ENCODE assay signal across 1 cellular context in genomic region chr7:98323597-98324322, GRCh38.
TF ChIP-seq lines count a peak whose summit lies in the region.

No MANE protein-coding gene starts in this region.

TF ChIP-seq in H1, 55 proteins besides CTCF, POLR2A, EP300 and RAD21 (continued from another document):
- no peak for TF ChIP-seq CHD7 (IDR thresholded peaks at IDR 0.05; ENCODE audit: insufficient replicate concordance, low read length)
- TF ChIP-seq BRCA1 (IDR thresholded peaks at IDR 0.05; ENCODE audit: low read depth, low read length) = no peak
- no peak for TF ChIP-seq BCL11A (IDR thresholded peaks at IDR 0.05; ENCODE audit: low read depth in 2 of 2, low read length in 2 of 2)
- peak; percentile 64 for TF ChIP-seq ASH2L (IDR thresholded peaks at IDR 0.05; ENCODE audit: low read length)
- no peak for TF ChIP-seq PHF8 (conservative IDR thresholded peaks at IDR 0.05; ENCODE audit: low read depth, low read length)
- TF ChIP-seq NANOG (IDR thresholded peaks at IDR 0.05; ENCODE audit: insufficient read depth, low read depth, low read length, poor library complexity, severe bottlenecking) = no peak
- peak; percentile 11 for TF ChIP-seq TAF7 (optimal IDR thresholded peaks at IDR 0.05; ENCODE audit: borderline replicate concordance, low read depth, low read length)
- TF ChIP-seq GABPA (IDR thresholded peaks at IDR 0.05; ENCODE audit: borderline replicate concordance, insufficient read depth, low read length) = no peak
- peak; percentile 87 for TF ChIP-seq YY1 (IDR thresholded peaks at IDR 0.05; ENCODE audit: low read depth, low read length)
- peak; percentile 67 for TF ChIP-seq TBP (IDR thresholded peaks at IDR 0.05; ENCODE audit: low read depth, low read length)
- TF ChIP-seq RFX5 (IDR thresholded peaks at IDR 0.05; ENCODE audit: borderline replicate concordance, low read depth, low read length) = no peak
- TF ChIP-seq KDM5A (IDR thresholded peaks at IDR 0.05; ENCODE audit: low read length) = no peak
- no peak for TF ChIP-seq RNF2 (IDR thresholded peaks at IDR 0.05; ENCODE audit: borderline replicate concordance, low read depth, low read length, missing control alignments, poor library complexity, severe bottlenecking)
- 0 out of 2 replicates have a peak, but pooled peaks have one; percentile 30 for TF ChIP-seq CHD2 (IDR thresholded peaks at IDR 0.05; ENCODE audit: low read length)
- TF ChIP-seq SP2 (IDR thresholded peaks at IDR 0.05; ENCODE audit: low read length) = no peak
- TF ChIP-seq CHD1 (IDR thresholded peaks at IDR 0.05; ENCODE audit: low read depth, low read length) = no peak
- no peak for TF ChIP-seq SIX5 (IDR thresholded peaks at IDR 0.05; ENCODE audit: low read depth, low read length)
- TF ChIP-seq KDM4A (IDR thresholded peaks at IDR 0.05; ENCODE audit: low read depth, low read length, severe bottlenecking) = no peak
- no peak for TF ChIP-seq USF2 (IDR thresholded peaks at IDR 0.05; ENCODE audit: low read length)
- TF ChIP-seq HDAC2 (IDR thresholded peaks at IDR 0.05; ENCODE audit: borderline replicate concordance in 1 of 2, low read depth in 2 of 2, low read length in 2 of 2) = peak in 1 of 2 experiments; percentile 71; a peak in 2 of 4 replicates
- no peak for TF ChIP-seq ATF3 (IDR thresholded peaks at IDR 0.05; ENCODE audit: insufficient read depth, low read depth, low read length)
- TF ChIP-seq BACH1 (IDR thresholded peaks at IDR 0.05; ENCODE audit: low read length) = no peak
- peak in 1 of 2 experiments; percentile 84; a peak in 1 of 4 replicates for TF ChIP-seq SIN3A (conservative IDR thresholded peaks at IDR 0.05 in 1 of 2, IDR thresholded peaks at IDR 0.05 in 1 of 2; ENCODE audit: low read depth in 1 of 2, low read length in 2 of 2)
- TF ChIP-seq TAF1 (IDR thresholded peaks at IDR 0.05; ENCODE audit: low read depth, low read length) = peak; percentile 59
- no peak for TF ChIP-seq SUZ12 (IDR thresholded peaks at IDR 0.05; ENCODE audit: low read length)
- no peak for TF ChIP-seq EGR1 (IDR thresholded peaks at IDR 0.05; ENCODE audit: borderline replicate concordance, low read depth, low read length)
- TF ChIP-seq SAP30 (IDR thresholded peaks at IDR 0.05; ENCODE audit: insufficient read depth, insufficient replicate concordance, low read length) = no peak
- TF ChIP-seq CBX8 (IDR thresholded peaks at IDR 0.05; ENCODE audit: borderline replicate concordance, low read depth, low read length) = no peak
- TF ChIP-seq ATF2 (IDR thresholded peaks at IDR 0.05; ENCODE audit: low read length) = no peak
- TF ChIP-seq CREB1 (IDR thresholded peaks at IDR 0.05) = no peak
- no peak for TF ChIP-seq KDM1A (IDR thresholded peaks at IDR 0.05; ENCODE audit: borderline replicate concordance, low read length)
- TF ChIP-seq NRF1 (IDR thresholded peaks at IDR 0.05; ENCODE audit: low read depth, low read length) = no peak
